ENCODE assay signal across 19 cellular contexts in the genomic region with DNA sequence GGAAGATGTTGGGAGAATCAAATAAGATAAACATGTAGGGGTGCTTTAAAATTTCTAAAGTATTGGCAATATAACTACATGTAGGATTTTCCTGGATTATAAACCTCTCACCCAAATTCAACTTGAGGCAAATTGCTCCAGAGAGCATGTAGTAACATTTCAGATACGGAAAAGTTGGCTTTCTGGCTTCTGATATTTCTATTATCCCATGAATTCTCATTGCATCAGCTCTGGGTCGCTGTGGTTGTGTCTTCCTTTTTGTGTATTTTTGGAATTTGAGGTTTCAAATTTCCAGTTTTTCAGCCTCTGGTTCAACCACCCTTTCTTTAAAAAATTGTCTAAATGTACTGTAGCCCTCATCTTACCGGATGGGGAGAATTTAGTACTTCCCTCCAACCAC. TPM values are rescaled to one million over a fixed set of nuclear protein-coding genes. Genes with fewer than 3 reads are reported as not detected.
DNase-seq lines count a peak whose midpoint lies in the region; ATAC-seq and TF ChIP-seq lines count a peak whose summit lies in the region.
"Had no signal": no experiment of that assay in that cellular context is flagged by ENCODE, and none has a peak within 500 bp of the region (broad histone marks: within the 10 kb centered on the region; RNA-seq: fewer than 3 reads in every experiment).

No MANE protein-coding gene starts in this region.

- TF ChIP-seq POLR2A in esophagus muscularis mucosa (IDR thresholded peaks at IDR 0.05; ENCODE audit: low read depth), result no peak

- H3K9me2 ChIP-seq in GM23338 (ENCODE audit: insufficient read depth), result peaks cover 14% of the 10 kb centered on the region; the same call in 1 of the 2 replicates

- no peaks in the 10 kb centered on the region for H3K79me2 ChIP-seq in GM23338 (replicated peaks; ENCODE audit: insufficient read depth)
- no peaks in the 10 kb centered on the region for H3K79me2 ChIP-seq in OCI-LY3 (ENCODE audit: low read length)
- no peaks in the 10 kb centered on the region for H3K79me2 ChIP-seq in neural progenitor cell (ENCODE audit: low read depth)

- H3K27me3 ChIP-seq in GM23338 (ENCODE audit: insufficient read depth) (no peaks in the 10 kb centered on the region), OCI-LY3 (ENCODE audit: low read depth, low read length) (no peaks in the 10 kb centered on the region), esophagus muscularis mucosa (no peaks in the 10 kb centered on the region), neural progenitor cell (no peaks in the 10 kb centered on the region)
- H3K27me3 ChIP-seq: Peyer's patch had no signal

- H3K4me2 ChIP-seq in GM23338, result no peak overlapping the region
- H3K4me2 ChIP-seq in OCI-LY3 (ENCODE audit: low read length), result peak overlapping the region; percentile 70
- no peak overlapping the region for H3K4me2 ChIP-seq in neural progenitor cell

- no peak for ATAC-seq in GM23338
- ATAC-seq in HG03571 (IDR thresholded peaks at IDR 0.05; ENCODE audit: unreplicated experiment), result no peak

- intact Hi-C loops in esophagus muscularis mucosa (cut with DNase I), result no loop called here

- H3K4me1 ChIP-seq in GM23338 (ENCODE audit: insufficient read depth) (peaks cover 4% of the 10 kb centered on the region; the same call in 1 of the 2 replicates), OCI-LY3 (ENCODE audit: low read length) (peaks cover 37% of the 10 kb centered on the region), esophagus muscularis mucosa (no peaks in the 10 kb centered on the region), neural progenitor cell (peaks cover 16% of the 10 kb centered on the region)
- H3K4me1 ChIP-seq: Peyer's patch had no signal

- TF ChIP-seq EP300 in esophagus muscularis mucosa (IDR thresholded peaks at IDR 0.05), result no peak

- DNase-seq in GM23338 (ENCODE audit: low spot score) (no peak), esophagus muscularis mucosa (ENCODE audit: extremely low spot score) (peak; percentile 8), neural progenitor cell (ENCODE audit: low spot score) (no peak), HFFc6 (no peak), LoVo (ENCODE audit: low spot score) (no peak)
- DNase-seq: GOT3, KG1, NCI-H1048, NCI-H2029 treated with DMSO at 0.1 percent for 48 hours, SHP77 treated with DMSO at 0.1 percent for 48 hours had no signal

- H3K4me1 Mint-ChIP-seq in GM23338, result peaks cover 23% of the 10 kb centered on the region
- H3K4me1 Mint-ChIP-seq in neural progenitor cell, result peaks cover 15% of the 10 kb centered on the region
- H3K4me1 Mint-ChIP-seq in HFFc6 (ENCODE audit: low read depth), result no peaks in the 10 kb centered on the region
- H3K4me1 Mint-ChIP-seq: B cell had no signal

- no peak overlapping the region for H3K4me3 ChIP-seq in GM23338
- peak overlapping the region; percentile 34; the same call in 1 of the 2 replicates for H3K4me3 ChIP-seq in OCI-LY3 (ENCODE audit: low read length)
- H3K4me3 ChIP-seq in esophagus muscularis mucosa, result no peak overlapping the region
- H3K4me3 ChIP-seq in neural progenitor cell, result no peak overlapping the region
- H3K4me3 ChIP-seq: Peyer's patch, SK-N-MC had no signal

- peak overlapping the region; percentile 41; the same call in 1 of the 2 replicates for H3K9ac ChIP-seq in OCI-LY3 (ENCODE audit: low read length)
- no peak overlapping the region for H3K9ac ChIP-seq in neural progenitor cell

- no peak overlapping the region for H3K27ac Mint-ChIP-seq in GM23338
- H3K27ac Mint-ChIP-seq in neural progenitor cell, result no peak overlapping the region
- no peak overlapping the region for H3K27ac Mint-ChIP-seq in HFFc6

- no peaks in the 10 kb centered on the region for H3K9me3 Mint-ChIP-seq in GM23338
- no peaks in the 10 kb centered on the region for H3K9me3 Mint-ChIP-seq in neural progenitor cell
- no peaks in the 10 kb centered on the region for H3K9me3 Mint-ChIP-seq in HFFc6
- H3K9me3 Mint-ChIP-seq: CD8-positive, alpha-beta T cell had no signal

- H3K27ac ChIP-seq in GM23338 (ENCODE audit: low read depth), result no peak overlapping the region
- H3K27ac ChIP-seq in OCI-LY3 (ENCODE audit: low read length), result peak overlapping the region; percentile 21; the same call in 1 of the 2 replicates
- H3K27ac ChIP-seq in esophagus muscularis mucosa (replicated peaks in 1 of 4), result no peak overlapping the region
- no peak overlapping the region for H3K27ac ChIP-seq in neural progenitor cell
- H3K27ac ChIP-seq: 22Rv1, C4-2B, Peyer's patch, SK-N-MC had no signal

- H3K36me3 ChIP-seq in GM23338 (ENCODE audit: insufficient read depth) (no peaks in the 10 kb centered on the region), OCI-LY3 (replicated peaks; ENCODE audit: low read depth, low read length) (no peaks in the 10 kb centered on the region), esophagus muscularis mucosa (no peaks in the 10 kb centered on the region), neural progenitor cell (no peaks in the 10 kb centered on the region)
- H3K36me3 ChIP-seq: Peyer's patch had no signal

- H3K9me3 ChIP-seq in OCI-LY3 (ENCODE audit: insufficient read depth, low read length), result no peaks in the 10 kb centered on the region
- H3K9me3 ChIP-seq in esophagus muscularis mucosa, result no peaks in the 10 kb centered on the region
- H3K9me3 ChIP-seq in neural progenitor cell (ENCODE audit: low read depth), result no peaks in the 10 kb centered on the region
- H3K9me3 ChIP-seq: Caco-2, Peyer's patch had no signal

- H3K4me3 Mint-ChIP-seq in GM23338, result no peak overlapping the region
- no peak overlapping the region for H3K4me3 Mint-ChIP-seq in neural progenitor cell
- no peak overlapping the region for H3K4me3 Mint-ChIP-seq in HFFc6
- H3K4me3 Mint-ChIP-seq: B cell; CD8-positive, alpha-beta T cell had no signal

- peaks cover 8% of the 10 kb centered on the region; the same call in 1 of the 2 replicates for H3F3A ChIP-seq in GM23338 (replicated peaks; ENCODE audit: low read depth)
- H3F3A ChIP-seq in neural progenitor cell (ENCODE audit: low read depth), result no peaks in the 10 kb centered on the region

- no peaks in the 10 kb centered on the region for H4K20me1 ChIP-seq in GM23338 (replicated peaks; ENCODE audit: insufficient read depth)
- no peaks in the 10 kb centered on the region for H4K20me1 ChIP-seq in OCI-LY3 (ENCODE audit: insufficient read depth, low read length)
- no peaks in the 10 kb centered on the region for H4K20me1 ChIP-seq in neural progenitor cell (ENCODE audit: low read depth)

- peak overlapping the region; percentile 84; the same call in 1 of the 2 replicates for H2AFZ ChIP-seq in GM23338
- no peak overlapping the region for H2AFZ ChIP-seq in OCI-LY3 (ENCODE audit: low read depth, low read length)
- H2AFZ ChIP-seq in neural progenitor cell (replicated peaks), result peak overlapping the region; percentile 35

- WGBS in esophagus muscularis mucosa, result 86% methylated on average over 3 of the region's 3 CpGs

- peaks cover 8% of the 10 kb centered on the region for H3K27me3 Mint-ChIP-seq in GM23338 (ENCODE audit: insufficient read depth, low read depth, poor library complexity)
- no peaks in the 10 kb centered on the region for H3K27me3 Mint-ChIP-seq in neural progenitor cell (ENCODE audit: insufficient read depth, low read depth)
- peaks cover 5% of the 10 kb centered on the region for H3K27me3 Mint-ChIP-seq in HFFc6 (ENCODE audit: insufficient read depth)
- H3K27me3 Mint-ChIP-seq: B cell had no signal

- TF ChIP-seq CTCF in GM23338 (conservative IDR thresholded peaks at IDR 0.05; ENCODE audit: low read depth in 2 of 2) (no peak), OCI-LY3 (IDR thresholded peaks at IDR 0.05; ENCODE audit: low read depth, low read length) (no peak), esophagus muscularis mucosa (IDR thresholded peaks at IDR 0.05) (no peak), neural progenitor cell (IDR thresholded peaks at IDR 0.05) (no peak), HFFc6 (IDR thresholded peaks at IDR 0.05) (no peak)

- no peaks in the 10 kb centered on the region for H3K36me3 Mint-ChIP-seq in GM23338 (ENCODE audit: low read depth)
- H3K36me3 Mint-ChIP-seq in neural progenitor cell, result no peaks in the 10 kb centered on the region
- no peaks in the 10 kb centered on the region for H3K36me3 Mint-ChIP-seq in HFFc6 (ENCODE audit: low read depth)
- H3K36me3 Mint-ChIP-seq: CD8-positive, alpha-beta T cell had no signal

TF ChIP-seq in GM23338, 12 proteins besides CTCF, POLR2A, EP300 and RAD21 (continues in another document):
- no peak for TF ChIP-seq NANOG (IDR thresholded peaks at IDR 0.05; ENCODE audit: borderline replicate concordance)
- TF ChIP-seq JUNB (IDR thresholded peaks at IDR 0.05; ENCODE audit: unreplicated experiment), result no peak
- TF ChIP-seq CREB1 (CRISPR knock-in tag; IDR thresholded peaks at IDR 0.05; ENCODE audit: low read depth), result no peak
- TF ChIP-seq STAT1 (IDR thresholded peaks at IDR 0.05; ENCODE audit: unreplicated experiment), result no peak
- no peak for TF ChIP-seq ZNF331 (CRISPR knock-in tag; IDR thresholded peaks at IDR 0.05; ENCODE audit: low read depth)

RNA-seq across cellular contexts. Expression of gene TGIF1, which starts 32.3 kb away (rescaled TPM):
- total RNA-seq in GM23338 (2014; rRNA removed; shearing (Covaris generic)), result 286 and 294 TPM in 2 replicates
- polyA plus RNA-seq in GM23338 (2016; fragmentation: Nextera tagmentation; extraction: Ambion mirVana), result 288 and 316 TPM in 2 replicates
- total RNA-seq in esophagus muscularis mucosa (100 to 1,000 TPM in 1 of 4 donors, 10 to 100 TPM in 3; 48.2 to 142 (median 64.0) TPM), neural progenitor cell (ENCODE audit: low replicate concordance) (260 and 261 TPM in 2 replicates)
- total RNA-seq in HFFc6 (2021; fragmentation: NEBNext Ultra II Directional; extraction: Animal tissue kit (Norgen Biotek cat#: 25700)), result 10 to 100 TPM; 41.3 to 59.9 (median 55.8) TPM
